ENCODE assay signal across 20 cellular contexts in genomic region chr2:159571540-159572260, GRCh38. TPM values are rescaled to one million over a fixed set of nuclear protein-coding genes. Genes with fewer than 3 reads are reported as not detected.
DNase-seq lines count a peak whose midpoint lies in the region; ATAC-seq and TF ChIP-seq lines count a peak whose summit lies in the region.
"Had no signal": no experiment of that assay in that cellular context is flagged by ENCODE, and none has a peak within 500 bp of the region (broad histone marks: within the 10 kb centered on the region; RNA-seq: fewer than 3 reads in every experiment).

No MANE protein-coding gene starts in this region.

- H3K27ac Mint-ChIP-seq in CD4-positive, alpha-beta memory T cell: no peak overlapping the region
- H3K27ac Mint-ChIP-seq: CD8-positive, alpha-beta memory T cell; T-cell had no signal

- no peak for ATAC-seq in HG02763 (IDR thresholded peaks at IDR 0.05; ENCODE audit: unreplicated experiment)
- ATAC-seq: T-cell had no signal

- H3K9me3 Mint-ChIP-seq in CD4-positive, alpha-beta memory T cell: peaks cover 0 to 18% (median 8%) of the 10 kb centered on the region in 8 donors

- DNase-seq in AG08395 (ENCODE audit: low spot score) (peak; percentile 21), AG10803 (ENCODE audit: low read depth) (peak; percentile 77), HFF-Myc (ENCODE audit: extremely low read depth, low read depth) (peak; percentile 21), fibroblast of mammary gland (ENCODE audit: low read depth) (peak; percentile 54), DMS 273 (lab: John Stamatoyannopoulos, UW; ENCODE audit: unreplicated experiment) (no peak)
- DNase-seq in CD4-positive, alpha-beta memory T cell: no peak
- DNase-seq: AML-193; C1 segment of cervical spinal cord; Calu3; CD8-positive, alpha-beta memory T cell; DMS53; GDM1; IMR-90; NCI-H1694; NCI-H2081; NCI-H446; NCI-H526 treated with DMSO at 0.1 percent for 48 hours; NK-92 treated with Interleukin-12 subunit alpha and Interleukin-12 subunit beta, amount 100 ng/mL, for 24 hours; T-cell had no signal

- H3K4me1 Mint-ChIP-seq in CD4-positive, alpha-beta memory T cell: no peaks in the 10 kb centered on the region
- H3K4me1 Mint-ChIP-seq: CD8-positive, alpha-beta memory T cell; T-cell had no signal

- no peak overlapping the region for H3K4me3 Mint-ChIP-seq in CD4-positive, alpha-beta memory T cell
- H3K4me3 Mint-ChIP-seq: CD8-positive, alpha-beta memory T cell; T-cell had no signal

- H3K4me1 ChIP-seq in CD4-positive, alpha-beta memory T cell (ENCODE audit: insufficient read depth, low read length): no peaks in the 10 kb centered on the region

- H3K27ac ChIP-seq in CD4-positive, alpha-beta memory T cell (ENCODE audit: low read depth, low read length): no peak overlapping the region

- POLR2A ChIA-PET in CD4-positive, alpha-beta memory T cell (lab: Charles Lee; ENCODE audit: partially characterized antibody): no interaction called here

- TF ChIP-seq CTCF in AG10803 (conservative IDR thresholded peaks at IDR 0.05; ENCODE audit: low read length) (no peak), HFF-Myc (IDR thresholded peaks at IDR 0.05; ENCODE audit: low read depth, low read length, missing control alignments) (no peak), fibroblast of mammary gland (conservative IDR thresholded peaks at IDR 0.05; ENCODE audit: control insufficient read depth, insufficient read depth, low read depth, low read length) (no peak)

- H3K27me3 Mint-ChIP-seq in CD4-positive, alpha-beta memory T cell: no peaks in the 10 kb centered on the region
- H3K27me3 Mint-ChIP-seq: T-cell had no signal

- no peaks in the 10 kb centered on the region for H3K9me3 ChIP-seq in CD4-positive, alpha-beta memory T cell (ENCODE audit: control insufficient read depth in 1 of 2, low read length in 2 of 2)

- peaks cover 2 to 9% of the 10 kb centered on the region in 2 donors for H3K36me3 Mint-ChIP-seq in CD4-positive, alpha-beta memory T cell

- no peaks in the 10 kb centered on the region for H3K27me3 ChIP-seq in CD4-positive, alpha-beta memory T cell (ENCODE audit: insufficient read depth, low read length)

- no peak overlapping the region for H3K4me3 ChIP-seq in AG10803 (ENCODE audit: low read length)
- no peak overlapping the region for H3K4me3 ChIP-seq in HFF-Myc (replicated peaks; ENCODE audit: low read depth, low read length)
- H3K4me3 ChIP-seq in fibroblast of mammary gland (ENCODE audit: control insufficient read depth, low read depth, low read length): no peak overlapping the region
- H3K4me3 ChIP-seq in CD4-positive, alpha-beta memory T cell (ENCODE audit: low read length in 2 of 2): no peak overlapping the region

- intact Hi-C loops in CD4-positive, alpha-beta memory T cell (cut with micrococcal nuclease): no loop called here

- CTCF ChIA-PET in CD4-positive, alpha-beta memory T cell (lab: Charles Lee; ENCODE audit: partially characterized antibody): no interaction called here

- no peaks in the 10 kb centered on the region for H3K36me3 ChIP-seq in CD4-positive, alpha-beta memory T cell (ENCODE audit: insufficient read depth, low read length)

RNA-seq across cellular contexts. Expression of gene BAZ2B, which starts 44.6 kb away (rescaled TPM):
- 10 to 100 TPM; 34.6 to 35.6 TPM for total RNA-seq in CD4-positive, alpha-beta memory T cell
- 10 to 100 TPM in 1 of 2 donors, 1 to 10 TPM in 1; 4.3 to 17.3 TPM for polyA plus RNA-seq in CD4-positive, alpha-beta memory T cell

Comparison
In these comparisons a context has a peak if more than half of its experiments do, and no peak if none do; other contexts are left out.
1. DNase-seq: peak in AG08395 (single experiment), AG10803 (single experiment), HFF-Myc (single experiment) and fibroblast of mammary gland (single experiment); none in CD4-positive, alpha-beta memory T cell (0 of 5) and DMS 273 (single experiment).